In the genomic region with DNA sequence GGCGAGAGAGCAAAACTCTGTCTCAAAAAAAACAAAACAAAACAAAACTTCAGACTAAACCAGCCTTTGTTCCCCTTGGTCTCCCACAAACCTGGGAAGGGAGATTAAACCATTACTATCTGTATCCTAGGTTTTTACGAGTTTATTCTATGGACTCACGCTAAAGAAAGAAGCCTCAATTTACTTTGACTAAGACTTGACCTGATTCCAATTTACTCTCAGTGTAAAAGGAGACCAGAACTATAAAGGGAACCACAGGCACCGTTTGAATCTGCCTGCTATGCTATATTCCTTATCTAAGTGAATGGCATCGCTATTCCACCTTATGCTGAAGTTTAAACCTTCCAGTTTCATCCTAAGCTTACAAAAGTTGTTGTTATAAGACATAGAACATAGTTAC, we compare ENCODE assay signal across 39 cellular contexts.
"Had no signal": no experiment of that assay in that cellular context is flagged by ENCODE, and none has a peak within 500 bp of the region (broad histone marks: within the 10 kb centered on the region; RNA-seq: fewer than 3 reads in every experiment).

No MANE protein-coding gene starts in this region.

- FAIRE-seq: astrocyte, bronchial epithelial cell had no signal

- DNase-seq: activated effector memory CD4-positive, alpha-beta T cell treated with anti-CD3 and anti-CD28 coated beads, Interleukin-2, amount 50 U/mL, for 16 hours; activated effector memory CD4-positive, alpha-beta T cell treated with Interleukin-2 at 50 U/mL for 16 hours; activated gamma-delta T cell; activated gamma-delta T cell treated with Interleukin-2 at 50 U/mL for 16 hours; activated naive CD4-positive, alpha-beta T cell; activated naive CD4-positive, alpha-beta T cell treated with anti-CD3 and anti-CD28 coated beads for 36 hours; activated naive CD4-positive, alpha-beta T cell treated with anti-CD3 and anti-CD28 coated beads, Interleukin-2, amount 10 ng/mL, durations not matched to agents 7 days and 5 days; activated naive CD4-positive, alpha-beta T cell treated with anti-CD3 and anti-CD28 coated beads, Interleukin-2, amount 50 U/mL, for 16 hours; activated naive CD4-positive, alpha-beta T cell treated with Interleukin-2 at 50 U/mL for 16 hours; activated naive CD8-positive, alpha-beta T cell treated with anti-CD3 and anti-CD28 coated beads for 36 hours; activated naive CD8-positive, alpha-beta T cell treated with anti-CD3 and anti-CD28 coated beads, Interleukin-2, amount 10 ng/mL, durations not matched to agents 7 days and 5 days; activated naive CD8-positive, alpha-beta T cell treated with anti-CD3 and anti-CD28 coated beads, Interleukin-2, amount 50 U/mL, for 24 hours; activated T-cell treated with anti-CD3 and anti-CD28 coated beads, Interleukin-2, amount 50 U/mL, for 1 hour; activated T-cell treated with anti-CD3 and anti-CD28 coated beads, Interleukin-2, amount 50 U/mL, for 24 hours; activated T-cell treated with anti-CD3 and anti-CD28 coated beads, Interleukin-2, amount 50 U/mL, for 4 hours; activated T-cell treated with anti-CD3 and anti-CD28 coated beads, Interleukin-2, amount 50 U/mL, for 48 hours; activated T-cell treated with anti-CD3 and anti-CD28 coated beads, Interleukin-2, amount 50 U/mL, for 72 hours; adrenal gland; amniotic stem cell; amygdala; anterior cingulate cortex; aorta; body of pancreas; brain microvascular endothelial cell; caudate nucleus; cerebellar nuclear complex had no signal

- H3K27ac ChIP-seq: adrenal gland, ascending aorta, body of pancreas, brain microvascular endothelial cell, breast epithelium, cardiac muscle cell had no signal

- H3K27me3 ChIP-seq: adrenal gland, ascending aorta, body of pancreas, brain microvascular endothelial cell, breast epithelium, cardiac muscle cell had no signal

- H3K4me1 Mint-ChIP-seq: activated naive CD4-positive, alpha-beta T cell treated with anti-CD3 and anti-CD28 coated beads, Interleukin-2, amount 10 ng/mL, durations not matched to agents 7 days and 5 days; activated naive CD4-positive, alpha-beta T cell treated with anti-CD3 and anti-CD28 coated beads, Interleukin-2, amount 50 U/mL, for 24 hours; activated naive CD8-positive, alpha-beta T cell treated with anti-CD3 and anti-CD28 coated beads for 36 hours; activated naive CD8-positive, alpha-beta T cell treated with anti-CD3 and anti-CD28 coated beads, Interleukin-2, amount 10 ng/mL, durations not matched to agents 7 days and 5 days; activated naive CD8-positive, alpha-beta T cell treated with anti-CD3 and anti-CD28 coated beads, Interleukin-2, amount 50 U/mL, for 24 hours; activated T-helper 17 cell treated with anti-CD3 and anti-CD28 coated beads, Interleukin-2, amount 50 U/mL, for 72 hours; central memory CD8-positive, alpha-beta T cell had no signal

- H3K4me1 ChIP-seq: adrenal gland, ascending aorta, body of pancreas, breast epithelium had no signal

- H3K9me3 ChIP-seq: adrenal gland, ascending aorta, body of pancreas, breast epithelium had no signal

- H3K27me3 Mint-ChIP-seq: activated naive CD4-positive, alpha-beta T cell treated with anti-CD3 and anti-CD28 coated beads, Interleukin-2, amount 10 ng/mL, durations not matched to agents 7 days and 5 days; activated naive CD8-positive, alpha-beta T cell treated with anti-CD3 and anti-CD28 coated beads, Interleukin-2, amount 10 ng/mL, durations not matched to agents 7 days and 5 days; activated T-cell treated with anti-CD3 and anti-CD28 coated beads, Interleukin-2, amount 50 U/mL, for 24 hours; brain; central memory CD8-positive, alpha-beta T cell had no signal

- H3K4me3 Mint-ChIP-seq: activated naive CD4-positive, alpha-beta T cell treated with anti-CD3 and anti-CD28 coated beads for 36 hours; activated naive CD4-positive, alpha-beta T cell treated with anti-CD3 and anti-CD28 coated beads, Interleukin-2, amount 10 ng/mL, durations not matched to agents 7 days and 5 days; activated naive CD4-positive, alpha-beta T cell treated with anti-CD3 and anti-CD28 coated beads, Interleukin-2, amount 50 U/mL, for 24 hours; activated naive CD8-positive, alpha-beta T cell; activated naive CD8-positive, alpha-beta T cell treated with anti-CD3 and anti-CD28 coated beads for 36 hours; activated naive CD8-positive, alpha-beta T cell treated with anti-CD3 and anti-CD28 coated beads, Interleukin-2, amount 10 ng/mL, durations not matched to agents 7 days and 5 days; activated naive CD8-positive, alpha-beta T cell treated with anti-CD3 and anti-CD28 coated beads, Interleukin-2, amount 50 U/mL, for 24 hours; activated T-cell treated with anti-CD3 and anti-CD28 coated beads, Interleukin-2, amount 50 U/mL, for 24 hours; activated T-cell treated with anti-CD3 and anti-CD28 coated beads, Interleukin-2, amount 50 U/mL, for 4 hours; activated T-cell treated with anti-CD3 and anti-CD28 coated beads, Interleukin-2, amount 50 U/mL, for 72 hours; activated T-helper 1 cell treated with anti-CD3 and anti-CD28 coated beads, Interleukin-12 subunit alpha, Interleukin-12 subunit beta, Interleukin-2, Interleukin-4 antibody, amounts not matched to agents 30 ng/mL and 10 ng/mL and 1 ng/mL, durations not matched to agents 14 hours and 24 hours and 36 hours; activated T-helper 17 cell treated with anti-CD3 and anti-CD28 coated beads, Interleukin-2, amount 50 U/mL, for 72 hours; brain; central memory CD8-positive, alpha-beta T cell had no signal

- H3K36me3 ChIP-seq: adrenal gland, ascending aorta, brain microvascular endothelial cell, breast epithelium, cardiac muscle cell had no signal

- H3K4me3 ChIP-seq: adrenal gland, ascending aorta, body of pancreas, breast epithelium, cardiac muscle cell had no signal

- H3K27ac Mint-ChIP-seq: activated naive CD4-positive, alpha-beta T cell treated with anti-CD3 and anti-CD28 coated beads for 36 hours; activated naive CD4-positive, alpha-beta T cell treated with anti-CD3 and anti-CD28 coated beads, Interleukin-2, amount 10 ng/mL, durations not matched to agents 7 days and 5 days; activated naive CD4-positive, alpha-beta T cell treated with anti-CD3 and anti-CD28 coated beads, Interleukin-2, amount 50 U/mL, for 24 hours; activated naive CD4-positive, alpha-beta T cell treated with anti-CD3 and anti-CD28 coated beads, Interleukin-2, amount 50 U/mL, for 72 hours; activated naive CD8-positive, alpha-beta T cell; activated naive CD8-positive, alpha-beta T cell treated with anti-CD3 and anti-CD28 coated beads for 36 hours; activated naive CD8-positive, alpha-beta T cell treated with anti-CD3 and anti-CD28 coated beads, Interleukin-2, amount 10 ng/mL, durations not matched to agents 7 days and 5 days; activated naive CD8-positive, alpha-beta T cell treated with anti-CD3 and anti-CD28 coated beads, Interleukin-2, amount 50 U/mL, for 24 hours; activated T-cell treated with anti-CD3 and anti-CD28 coated beads, Interleukin-2, amount 50 U/mL, for 24 hours; activated T-cell treated with anti-CD3 and anti-CD28 coated beads, Interleukin-2, amount 50 U/mL, for 72 hours; activated T-helper 1 cell treated with anti-CD3 and anti-CD28 coated beads, Interleukin-12 subunit alpha, Interleukin-12 subunit beta, Interleukin-2, Interleukin-4 antibody, amounts not matched to agents 30 ng/mL and 10 ng/mL and 1 ng/mL, durations not matched to agents 14 hours and 24 hours and 36 hours; activated T-helper 17 cell treated with anti-CD3 and anti-CD28 coated beads, Interleukin-2, amount 50 U/mL, for 72 hours; activated T-helper 2 cell treated with anti-CD3 and anti-CD28 coated beads, Interferon-gamma antibody, Interleukin-2, Interleukin-4, amounts not matched to agents 10 μg/mL and 5 μg/mL and 100 μg/mL, durations not matched to agents 14 hours and 24 hours and 36 hours; brain had no signal

- ATAC-seq: activated naive CD4-positive, alpha-beta T cell treated with anti-CD3 and anti-CD28 coated beads, Interleukin-2, amount 50 U/mL, for 72 hours; activated naive CD8-positive, alpha-beta T cell treated with anti-CD3 and anti-CD28 coated beads, Interleukin-2, amount 50 U/mL, for 24 hours; activated T-cell treated with anti-CD3 and anti-CD28 coated beads, Interleukin-2, amount 50 U/mL, for 4 hours; activated T-cell treated with anti-CD3 and anti-CD28 coated beads, Interleukin-2, amount 50 U/mL, for 72 hours; activated T-helper 17 cell treated with anti-CD3 and anti-CD28 coated beads, Interleukin-2, amount 50 U/mL, for 72 hours; body of pancreas had no signal

- H3K9me3 Mint-ChIP-seq: activated naive CD4-positive, alpha-beta T cell treated with anti-CD3 and anti-CD28 coated beads, Interleukin-2, amount 50 U/mL, for 24 hours; activated naive CD4-positive, alpha-beta T cell treated with anti-CD3 and anti-CD28 coated beads, Interleukin-2, amount 50 U/mL, for 72 hours; activated naive CD8-positive, alpha-beta T cell treated with anti-CD3 and anti-CD28 coated beads for 36 hours; activated naive CD8-positive, alpha-beta T cell treated with anti-CD3 and anti-CD28 coated beads, Interleukin-2, amount 50 U/mL, for 24 hours; activated T-cell treated with anti-CD3 and anti-CD28 coated beads, Interleukin-2, amount 50 U/mL, for 24 hours; activated T-cell treated with anti-CD3 and anti-CD28 coated beads, Interleukin-2, amount 50 U/mL, for 4 hours; activated T-cell treated with anti-CD3 and anti-CD28 coated beads, Interleukin-2, amount 50 U/mL, for 72 hours; activated T-helper 1 cell treated with anti-CD3 and anti-CD28 coated beads, Interleukin-12 subunit alpha, Interleukin-12 subunit beta, Interleukin-2, Interleukin-4 antibody, amounts not matched to agents 30 ng/mL and 10 ng/mL and 1 ng/mL, durations not matched to agents 14 hours and 24 hours and 36 hours; activated T-helper 2 cell treated with anti-CD3 and anti-CD28 coated beads, Interferon-gamma antibody, Interleukin-2, Interleukin-4, amounts not matched to agents 10 μg/mL and 5 μg/mL and 100 μg/mL, durations not matched to agents 14 hours and 24 hours and 36 hours; central memory CD8-positive, alpha-beta T cell had no signal

- H3K36me3 Mint-ChIP-seq: activated naive CD4-positive, alpha-beta T cell treated with anti-CD3 and anti-CD28 coated beads, Interleukin-2, amount 10 ng/mL, durations not matched to agents 7 days and 5 days; activated naive CD4-positive, alpha-beta T cell treated with anti-CD3 and anti-CD28 coated beads, Interleukin-2, amount 50 U/mL, for 24 hours; activated naive CD4-positive, alpha-beta T cell treated with anti-CD3 and anti-CD28 coated beads, Interleukin-2, amount 50 U/mL, for 72 hours; activated naive CD8-positive, alpha-beta T cell; activated naive CD8-positive, alpha-beta T cell treated with anti-CD3 and anti-CD28 coated beads for 36 hours; activated naive CD8-positive, alpha-beta T cell treated with anti-CD3 and anti-CD28 coated beads, Interleukin-2, amount 10 ng/mL, durations not matched to agents 7 days and 5 days had no signal
